ENCODE assay signal across 35 cellular contexts in genomic region chr1:170978371-170978900, GRCh38. TPM values are rescaled to one million over a fixed set of nuclear protein-coding genes. Genes with fewer than 3 reads are reported as not detected.
"Had no signal": no experiment of that assay in that cellular context is flagged by ENCODE, and none has a peak within 500 bp of the region (broad histone marks: within the 10 kb centered on the region; RNA-seq: fewer than 3 reads in every experiment).

No MANE protein-coding gene starts in this region.

- DNase-seq: activated CD4-positive, alpha-beta memory T cell treated with anti-CD3 and anti-CD28 coated beads, Interleukin-2, amount 10 ng/mL, durations not matched to agents 7 days and 5 days; activated CD4-positive, alpha-beta T cell treated with anti-CD3 and anti-CD28 coated beads for 1 hour; activated CD4-positive, alpha-beta T cell treated with anti-CD3 and anti-CD28 coated beads for 4 hours; activated CD4-positive, alpha-beta T cell treated with anti-CD3 and anti-CD28 coated beads, Interleukin-2, amount 10 ng/mL, durations not matched to agents 7 days and 5 days; activated CD4-positive, alpha-beta T cell treated with anti-CD3 and anti-CD28 coated beads, Interleukin-2, amount 50 U/mL, for 4 hours; activated CD4-positive, CD25-positive, alpha-beta regulatory T cell; activated CD8-positive, alpha-beta memory T cell treated with anti-CD3 and anti-CD28 coated beads, Interleukin-2, amount 50 U/mL, for 48 hours; activated gamma-delta T cell; activated naive CD4-positive, alpha-beta T cell; activated naive CD4-positive, alpha-beta T cell treated with anti-CD3 and anti-CD28 coated beads, Interleukin-2, amount 10 ng/mL, durations not matched to agents 7 days and 5 days; activated naive CD8-positive, alpha-beta T cell treated with anti-CD3 and anti-CD28 coated beads, Interleukin-2, amount 10 ng/mL, durations not matched to agents 7 days and 5 days; activated T-cell treated with anti-CD3 and anti-CD28 coated beads for 4 hours; activated T-cell treated with anti-CD3 and anti-CD28 coated beads, Interleukin-2, amount 50 U/mL, for 24 hours; activated T-cell treated with anti-CD3 and anti-CD28 coated beads, Interleukin-2, amount 50 U/mL, for 72 hours; dorsolateral prefrontal cortex; effector memory CD4-positive, alpha-beta T cell; endodermal cell; foreskin fibroblast; head of caudate nucleus; T-helper 1 cell; T-helper 17 cell; T1000 had no signal

- H3K36me3 Mint-ChIP-seq: activated naive CD4-positive, alpha-beta T cell treated with anti-CD3 and anti-CD28 coated beads, Interleukin-2, amount 10 ng/mL, durations not matched to agents 7 days and 5 days; activated naive CD4-positive, alpha-beta T cell treated with anti-CD3 and anti-CD28 coated beads, Interleukin-2, amount 50 U/mL, for 72 hours; activated naive CD8-positive, alpha-beta T cell treated with anti-CD3 and anti-CD28 coated beads, Interleukin-2, amount 10 ng/mL, durations not matched to agents 7 days and 5 days; brain had no signal

- H3K4me3 Mint-ChIP-seq: activated CD4-positive, alpha-beta memory T cell treated with anti-CD3 and anti-CD28 coated beads, Interleukin-2, amount 10 ng/mL, durations not matched to agents 7 days and 5 days; activated CD4-positive, alpha-beta T cell treated with anti-CD3 and anti-CD28 coated beads, Interleukin-2, amount 10 ng/mL, durations not matched to agents 7 days and 5 days; activated naive CD4-positive, alpha-beta T cell treated with anti-CD3 and anti-CD28 coated beads, Interleukin-2, amount 10 ng/mL, durations not matched to agents 7 days and 5 days; activated naive CD8-positive, alpha-beta T cell treated with anti-CD3 and anti-CD28 coated beads, Interleukin-2, amount 10 ng/mL, durations not matched to agents 7 days and 5 days; activated T-cell treated with anti-CD3 and anti-CD28 coated beads, Interleukin-2, amount 50 U/mL, for 24 hours; activated T-cell treated with anti-CD3 and anti-CD28 coated beads, Interleukin-2, amount 50 U/mL, for 72 hours; brain; central memory CD8-positive, alpha-beta T cell; dendritic cell treated with granulocyte-macrophage colony-stimulating factor and Interleukin-4, amounts not matched to agents 40 ng/mL and 50 ng/mL, for 4 days; endodermal cell; T-helper 17 cell; T-helper 2 cell treated with Interferon-gamma antibody and Interleukin-4, amounts not matched to agents 5 μg/mL and 100 μg/mL, for 36 hours had no signal

- H3K4me1 ChIP-seq: ascending aorta, breast epithelium had no signal

- H3K27ac Mint-ChIP-seq: activated CD4-positive, alpha-beta memory T cell treated with anti-CD3 and anti-CD28 coated beads, Interleukin-2, amount 10 ng/mL, durations not matched to agents 7 days and 5 days; activated CD4-positive, alpha-beta T cell treated with anti-CD3 and anti-CD28 coated beads, Interleukin-2, amount 10 ng/mL, durations not matched to agents 7 days and 5 days; activated naive CD4-positive, alpha-beta T cell treated with anti-CD3 and anti-CD28 coated beads, Interleukin-2, amount 10 ng/mL, durations not matched to agents 7 days and 5 days; activated naive CD4-positive, alpha-beta T cell treated with anti-CD3 and anti-CD28 coated beads, Interleukin-2, amount 50 U/mL, for 72 hours; activated naive CD8-positive, alpha-beta T cell treated with anti-CD3 and anti-CD28 coated beads, Interleukin-2, amount 10 ng/mL, durations not matched to agents 7 days and 5 days; activated T-cell treated with anti-CD3 and anti-CD28 coated beads, Interleukin-2, amount 50 U/mL, for 24 hours; activated T-cell treated with anti-CD3 and anti-CD28 coated beads, Interleukin-2, amount 50 U/mL, for 72 hours; brain; dendritic cell treated with granulocyte-macrophage colony-stimulating factor and Interleukin-4, amounts not matched to agents 40 ng/mL and 50 ng/mL, for 4 days; endodermal cell; T-helper 17 cell; T-helper 2 cell treated with Interferon-gamma antibody and Interleukin-4, amounts not matched to agents 5 μg/mL and 100 μg/mL, for 36 hours had no signal

- H3K4me1 Mint-ChIP-seq: activated CD4-positive, alpha-beta memory T cell treated with anti-CD3 and anti-CD28 coated beads, Interleukin-2, amount 10 ng/mL, durations not matched to agents 7 days and 5 days; activated CD4-positive, alpha-beta T cell treated with anti-CD3 and anti-CD28 coated beads, Interleukin-2, amount 10 ng/mL, durations not matched to agents 7 days and 5 days; activated naive CD4-positive, alpha-beta T cell treated with anti-CD3 and anti-CD28 coated beads, Interleukin-2, amount 10 ng/mL, durations not matched to agents 7 days and 5 days; activated naive CD8-positive, alpha-beta T cell treated with anti-CD3 and anti-CD28 coated beads, Interleukin-2, amount 10 ng/mL, durations not matched to agents 7 days and 5 days; brain; central memory CD8-positive, alpha-beta T cell; endodermal cell; T-helper 17 cell had no signal

- ATAC-seq: activated naive CD4-positive, alpha-beta T cell treated with anti-CD3 and anti-CD28 coated beads, Interleukin-2, amount 50 U/mL, for 72 hours; activated T-cell treated with anti-CD3 and anti-CD28 coated beads, Interleukin-2, amount 50 U/mL, for 72 hours; esophagus mucosa; T-helper 17 cell had no signal

- H3K27me3 ChIP-seq: ascending aorta, breast epithelium, dorsolateral prefrontal cortex had no signal

- H3K9me3 ChIP-seq: ascending aorta had no signal

- H3K4me3 ChIP-seq: ascending aorta, breast epithelium, coronary artery, dorsolateral prefrontal cortex had no signal

- H3K9me3 Mint-ChIP-seq: activated CD4-positive, alpha-beta memory T cell treated with anti-CD3 and anti-CD28 coated beads, Interleukin-2, amount 10 ng/mL, durations not matched to agents 7 days and 5 days; activated CD4-positive, alpha-beta T cell treated with anti-CD3 and anti-CD28 coated beads, Interleukin-2, amount 10 ng/mL, durations not matched to agents 7 days and 5 days; activated naive CD4-positive, alpha-beta T cell treated with anti-CD3 and anti-CD28 coated beads, Interleukin-2, amount 10 ng/mL, durations not matched to agents 7 days and 5 days; activated naive CD8-positive, alpha-beta T cell treated with anti-CD3 and anti-CD28 coated beads, Interleukin-2, amount 10 ng/mL, durations not matched to agents 7 days and 5 days; T-helper 2 cell treated with Interferon-gamma antibody and Interleukin-4, amounts not matched to agents 5 μg/mL and 100 μg/mL, for 36 hours had no signal

- H3K36me3 ChIP-seq: ascending aorta, breast epithelium had no signal

- H3K27ac ChIP-seq: ascending aorta, breast epithelium, coronary artery, dorsolateral prefrontal cortex had no signal

- H3K27me3 Mint-ChIP-seq: activated naive CD4-positive, alpha-beta T cell treated with anti-CD3 and anti-CD28 coated beads, Interleukin-2, amount 10 ng/mL, durations not matched to agents 7 days and 5 days; dendritic cell treated with granulocyte-macrophage colony-stimulating factor and Interleukin-4, amounts not matched to agents 40 ng/mL and 50 ng/mL, for 4 days had no signal

RNA-seq across cellular contexts. Expression of gene MROH9, which starts 43.1 kb away (rescaled TPM):
- total RNA-seq: activated CD4-positive, alpha-beta memory T cell treated with anti-CD3 and anti-CD28 coated beads, Interleukin-2, amount 10 ng/mL, durations not matched to agents 7 days and 5 days; activated CD4-positive, alpha-beta T cell treated with anti-CD3 and anti-CD28 coated beads, Interleukin-2, amount 10 ng/mL, durations not matched to agents 7 days and 5 days; activated naive CD4-positive, alpha-beta T cell treated with anti-CD3 and anti-CD28 coated beads, Interleukin-2, amount 50 U/mL, for 72 hours; activated naive CD8-positive, alpha-beta T cell treated with anti-CD3 and anti-CD28 coated beads, Interleukin-2, amount 10 ng/mL, durations not matched to agents 7 days and 5 days; activated T-cell treated with anti-CD3 and anti-CD28 coated beads, Interleukin-2, amount 50 U/mL, for 72 hours; ascending aorta; breast epithelium; cardiac septum; cerebellum; dorsolateral prefrontal cortex; endodermal cell; epithelial cell of proximal tubule; esophagus mucosa; frontal cortex; T-helper 17 cell had no signal
